ENCODE assay signal across 1 cellular context in the genomic region with DNA sequence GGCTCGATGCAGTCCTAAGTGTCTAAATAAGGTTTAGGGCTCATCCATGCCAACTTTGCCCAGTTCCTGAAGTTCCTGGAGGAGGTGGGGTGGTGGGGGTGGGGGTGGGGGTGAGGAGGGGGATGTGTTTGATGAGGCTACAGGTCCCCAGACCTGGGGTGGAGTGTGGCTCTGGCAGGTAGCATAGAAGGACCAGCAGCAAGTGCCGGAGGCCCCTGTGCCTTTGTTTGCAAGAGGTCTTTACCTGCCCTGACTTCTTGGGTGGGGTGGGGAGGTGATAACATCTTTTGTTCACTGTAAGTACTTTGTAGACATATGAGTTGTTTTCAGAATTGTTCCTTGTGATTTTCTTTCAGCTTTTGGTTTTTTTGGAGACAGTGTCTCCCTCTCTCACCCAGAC.
TF ChIP-seq lines count a peak whose summit lies in the region.

No MANE protein-coding gene starts in this region.

TF ChIP-seq in IMR-90, 13 proteins besides CTCF, POLR2A, EP300 and RAD21:
- TF ChIP-seq FOS (IDR thresholded peaks at IDR 0.05; ENCODE audit: low read depth, low read length) (no peak), SMC3 (IDR thresholded peaks at IDR 0.05; ENCODE audit: low read depth, low read length) (no peak), RFX5 (IDR thresholded peaks at IDR 0.05; ENCODE audit: low read depth, low read length) (no peak), CHD1 (IDR thresholded peaks at IDR 0.05; ENCODE audit: low read depth, low read length) (no peak), CEBPB (IDR thresholded peaks at IDR 0.05; ENCODE audit: low read depth, low read length) (no peak), NFE2L2 (IDR thresholded peaks at IDR 0.05; ENCODE audit: low read depth, low read length) (no peak), MAFK (IDR thresholded peaks at IDR 0.05; ENCODE audit: low read depth, low read length) (no peak), ELK1 (IDR thresholded peaks at IDR 0.05; ENCODE audit: borderline replicate concordance, low read depth, low read length) (no peak), BHLHE40 (IDR thresholded peaks at IDR 0.05; ENCODE audit: low read depth, low read length) (no peak), RCOR1 (IDR thresholded peaks at IDR 0.05; ENCODE audit: insufficient replicate concordance, low read length) (no peak), MXI1 (IDR thresholded peaks at IDR 0.05; ENCODE audit: borderline replicate concordance, low read depth, low read length) (no peak), MAZ (IDR thresholded peaks at IDR 0.05; ENCODE audit: borderline replicate concordance, low read depth, low read length) (no peak)
- TF ChIP-seq, protein P1, sequence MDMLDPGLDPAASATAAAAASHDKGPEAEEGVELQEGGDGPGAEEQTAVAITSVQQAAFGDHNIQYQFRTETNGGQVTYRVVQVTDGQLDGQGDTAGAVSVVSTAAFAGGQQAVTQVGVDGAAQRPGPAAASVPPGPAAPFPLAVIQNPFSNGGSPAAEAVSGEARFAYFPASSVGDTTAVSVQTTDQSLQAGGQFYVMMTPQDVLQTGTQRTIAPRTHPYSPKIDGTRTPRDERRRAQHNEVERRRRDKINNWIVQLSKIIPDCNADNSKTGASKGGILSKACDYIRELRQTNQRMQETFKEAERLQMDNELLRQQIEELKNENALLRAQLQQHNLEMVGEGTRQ (IDR thresholded peaks at IDR 0.05; ENCODE audit: low read depth, low read length) = no peak
